Comparison of ENCODE assay signal across 8 cellular contexts in the genomic region with DNA sequence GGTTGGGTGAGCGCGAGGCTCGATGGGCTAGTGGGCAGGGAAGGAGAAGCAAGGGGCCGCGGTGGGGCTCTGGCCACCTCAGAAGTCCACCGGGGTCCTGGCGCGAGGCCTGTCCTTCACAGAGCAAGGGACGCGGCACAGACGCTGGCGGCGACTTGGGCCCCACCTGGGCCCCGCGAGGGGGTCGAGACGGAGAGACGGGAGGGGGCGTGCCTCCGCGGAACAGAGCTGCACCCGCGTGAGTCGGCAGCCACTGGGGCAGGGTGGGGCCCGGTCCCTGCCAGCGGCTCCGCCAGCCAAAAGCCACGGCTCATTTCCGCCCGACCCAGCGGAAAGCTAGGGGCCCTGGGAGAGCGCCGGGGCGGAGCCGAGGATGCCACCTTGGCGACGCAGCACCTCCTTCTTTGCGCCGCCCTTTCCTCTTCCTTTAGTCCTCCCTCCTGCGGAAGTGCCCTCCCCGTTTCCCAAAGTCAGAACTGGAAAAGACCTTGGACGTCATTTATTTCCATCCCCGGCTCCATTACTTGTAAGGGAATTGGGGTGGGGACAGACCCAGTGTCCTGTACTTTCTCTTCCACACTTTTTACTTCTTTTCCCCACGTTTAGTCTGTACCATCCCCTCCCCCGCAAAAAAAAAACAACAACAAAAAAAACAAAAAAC. TPM values are rescaled to one million over a fixed set of nuclear protein-coding genes. Genes with fewer than 3 reads are reported as not detected.
A peak's percentile ranks its signal among the peaks of the same experiment; 100 is the strongest.
DNase-seq lines count a peak whose midpoint lies in the region; ATAC-seq and TF ChIP-seq lines count a peak whose summit lies in the region.

A gene (minus strand): TSS at position 307 of the 661 bp plus-strand sequence. CDS start 1,063 bp downstream, outside the sequence.

- DNase-seq in DMS 273 treated with DMSO at 0.1 percent for 48 hours (lab: John Stamatoyannopoulos, UW) (peak; percentile 91), OCI-M2 (lab: John Stamatoyannopoulos, UW; ENCODE audit: unreplicated experiment) (peak; percentile 82), activated T-cell treated with anti-CD3 and anti-CD28 coated beads for 24 hours (ENCODE audit: low read depth) (peak; percentile 89), epithelial cell of esophagus (ENCODE audit: low read depth) (peak; percentile 97), mucosa of descending colon (peak; percentile 96 to 97 (median 97))
- peak; percentile 61 to 77 for DNase-seq in stimulated activated CD8-positive, alpha-beta memory T cell treated with anti-CD3 and anti-CD28 coated beads, Interleukin-4, amount 100 ng/mL, for 1 hour (ENCODE audit: low read depth in 2 of 2, low spot score in 1 of 2)

- no peak for TF ChIP-seq RAD21 in Ishikawa (IDR thresholded peaks at IDR 0.05; ENCODE audit: low read depth)

- ATAC-seq in GM21528 (IDR thresholded peaks at IDR 0.05; ENCODE audit: low FRiP score, unreplicated experiment) (peak; percentile 71), mucosa of descending colon (peak; percentile 99)

- intact Hi-C loops in mucosa of descending colon (cut with DNase I, micrococcal nuclease) = no loop called here

- H3K9me3 ChIP-seq in mucosa of descending colon = no peaks in the 10 kb centered on the region

- no peaks in the 10 kb centered on the region for H3K36me3 ChIP-seq in mucosa of descending colon (ENCODE audit: low read depth)

- H3K4me3 ChIP-seq in epithelial cell of esophagus (ENCODE audit: low read length) = peak within 1 kb of the TSS; percentile 94
- H3K4me3 ChIP-seq in mucosa of descending colon = peak within 1 kb of the TSS; percentile 37

- H3K4me1 ChIP-seq in mucosa of descending colon (ENCODE audit: low read depth) = peaks cover 9% of the 10 kb centered on the region

- TF ChIP-seq CTCF in epithelial cell of esophagus (IDR thresholded peaks at IDR 0.05; ENCODE audit: insufficient read depth, low read depth, low read length, missing control alignments) (no peak), mucosa of descending colon (IDR thresholded peaks at IDR 0.05) (no peak)

- no peak for TF ChIP-seq EP300 in Ishikawa (IDR thresholded peaks at IDR 0.05; ENCODE audit: borderline replicate concordance)

TF ChIP-seq in Ishikawa, 13 proteins besides CTCF, POLR2A, EP300 and RAD21:
- TF ChIP-seq, protein P1, sequence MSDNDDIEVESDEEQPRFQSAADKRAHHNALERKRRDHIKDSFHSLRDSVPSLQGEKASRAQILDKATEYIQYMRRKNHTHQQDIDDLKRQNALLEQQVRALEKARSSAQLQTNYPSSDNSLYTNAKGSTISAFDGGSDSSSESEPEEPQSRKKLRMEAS (IDR thresholded peaks at IDR 0.05) = peak; percentile 85
- TF ChIP-seq TAF1 (IDR thresholded peaks at IDR 0.05; ENCODE audit: low read depth) = peak; percentile 64
- TF ChIP-seq FOXM1 (IDR thresholded peaks at IDR 0.05; ENCODE audit: borderline replicate concordance, low read depth) = no peak
- peak; percentile 68; the same call in 1 of the 2 replicates for TF ChIP-seq ZBTB7A (IDR thresholded peaks at IDR 0.05; ENCODE audit: low read depth)
- TF ChIP-seq, protein P2, sequence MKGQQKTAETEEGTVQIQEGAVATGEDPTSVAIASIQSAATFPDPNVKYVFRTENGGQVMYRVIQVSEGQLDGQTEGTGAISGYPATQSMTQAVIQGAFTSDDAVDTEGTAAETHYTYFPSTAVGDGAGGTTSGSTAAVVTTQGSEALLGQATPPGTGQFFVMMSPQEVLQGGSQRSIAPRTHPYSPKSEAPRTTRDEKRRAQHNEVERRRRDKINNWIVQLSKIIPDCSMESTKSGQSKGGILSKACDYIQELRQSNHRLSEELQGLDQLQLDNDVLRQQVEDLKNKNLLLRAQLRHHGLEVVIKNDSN (IDR thresholded peaks at IDR 0.05) = peak; percentile 78
- TF ChIP-seq YY1 (IDR thresholded peaks at IDR 0.05; ENCODE audit: low read depth) = peak; percentile 44; the same call in 1 of the 2 replicates
- TF ChIP-seq CREB1 (IDR thresholded peaks at IDR 0.05; ENCODE audit: low read depth) = no peak
- TF ChIP-seq NFIC (IDR thresholded peaks at IDR 0.05) = peak; percentile 58
- no peak; the same call in 1 of the 2 replicates for TF ChIP-seq EGR1 (IDR thresholded peaks at IDR 0.05)
TF ChIP-seq in Ishikawa: peak in this region for 6.

RNA-seq across cellular contexts. Expression of the gene that starts here (rescaled TPM):
- 10 to 100 TPM; 15.1 to 16.2 (median 15.3) TPM for total RNA-seq in mucosa of descending colon

Comparison
In these comparisons a context has a peak if more than half of its experiments do, and no peak if none do; other contexts are left out.
1. Peak in every context shown above with its lines: DNase-seq, ATAC-seq and H3K4me3 ChIP-seq.